Comparison of ENCODE assay signal across 29 cellular contexts in the genomic region with DNA sequence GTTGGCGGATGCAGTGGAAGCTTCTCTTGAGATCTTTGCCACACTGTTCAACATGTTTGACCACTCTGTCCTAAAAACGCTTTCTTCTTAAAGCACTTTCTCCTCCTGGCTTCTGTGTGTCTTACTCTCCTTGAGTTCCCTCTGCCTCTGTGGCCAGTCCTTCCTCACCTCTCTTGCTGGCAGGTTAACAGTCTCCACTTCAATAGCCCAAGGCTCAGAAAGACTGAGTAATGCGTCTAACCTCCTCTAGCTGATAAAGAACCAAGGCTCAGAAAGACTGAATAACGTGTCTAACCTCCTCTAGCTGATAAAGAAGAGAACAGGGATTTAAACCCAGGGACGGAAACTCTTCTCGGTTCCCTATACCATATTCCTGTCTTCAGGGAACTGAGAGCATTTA.
A peak's percentile ranks its signal among the peaks of the same experiment; 100 is the strongest.
DNase-seq lines count a peak whose midpoint lies in the region; ATAC-seq, FAIRE-seq and TF ChIP-seq lines count a peak whose summit lies in the region.
"Had no signal": no experiment of that assay in that cellular context is flagged by ENCODE, and none has a peak within 500 bp of the region (broad histone marks: within the 10 kb centered on the region; RNA-seq: fewer than 3 reads in every experiment).

No MANE protein-coding gene starts in this region.

- intact Hi-C loops in heart right ventricle (cut with DNase I) (loop anchor here in 1 of 10 donors (5.0 kb wide), 1 partner anchor 161 kb away; no protein-coding TSS in a partner anchor), heart left ventricle (cut with DNase I) (no loop called here), uterus (cut with DNase I; ENCODE audit: low total_unique reads) (no loop called here), kidney (cut with DNase I) (no loop called here)

- no peak overlapping the region for H3K9ac ChIP-seq in kidney (ENCODE audit: low read length in 2 of 2)
- H3K9ac ChIP-seq: GM23248, neural progenitor cell, parathyroid adenoma had no signal

- FAIRE-seq in bronchial epithelial cell (lab: Jason Lieb, UNC), result no peak
- no peak for FAIRE-seq in kidney (lab: Jason Lieb, UNC)
- FAIRE-seq: RCC 7860, small intestine had no signal

- H3K9me3 ChIP-seq in heart right ventricle (no peaks in the 10 kb centered on the region), heart left ventricle (no peaks in the 10 kb centered on the region), mesodermal cell (ENCODE audit: control insufficient read depth, low read length) (no peaks in the 10 kb centered on the region), uterus (no peaks in the 10 kb centered on the region), kidney (ENCODE audit: control insufficient read depth in 1 of 2, low read length in 2 of 2) (no peaks in the 10 kb centered on the region)
- H3K9me3 ChIP-seq: right atrium auricular region had no signal

- no peak for TF ChIP-seq POLR2A in heart left ventricle (IDR thresholded peaks at IDR 0.05)
- no peak for TF ChIP-seq POLR2A in uterus (IDR thresholded peaks at IDR 0.05)
- TF ChIP-seq POLR2A in erythroblast (IDR thresholded peaks at IDR 0.05; ENCODE audit: low read length), result no peak

- WGBS in heart right ventricle, 2 donors, result 92% methylated on average over 6 of the region's 6 CpGs
- 91 to 94% (median 93%) methylated on average over 6 of the region's 6 CpGs for WGBS in heart left ventricle, 4 donors
- WGBS in mesodermal cell (ENCODE audit: insufficient coverage in 2 of 2), 2 experiments, result 82 to 99% methylated on average over 2 to 4 of the region's 6 CpGs

- H3K4me3 ChIP-seq in heart right ventricle (no peak overlapping the region), heart left ventricle (no peak overlapping the region), bronchial epithelial cell (ENCODE audit: low read depth, low read length) (no peak overlapping the region), mesodermal cell (ENCODE audit: extremely low read depth, insufficient read depth, low read length, poor library complexity, severe bottlenecking) (no peak overlapping the region), uterus (no peak overlapping the region), kidney (ENCODE audit: low read length in 2 of 2) (no peak overlapping the region)
- H3K4me3 ChIP-seq: GM23248, neural progenitor cell, right atrium auricular region had no signal

- no peak for ATAC-seq in heart right ventricle
- ATAC-seq in heart left ventricle, result no peak
- ATAC-seq: activated CD8-positive, alpha-beta T cell treated with anti-CD3 and anti-CD28 coated beads, Interleukin-2, amount 10 ng/mL, durations not matched to agents 7 days and 5 days; activated naive CD4-positive, alpha-beta T cell treated with anti-CD3 and anti-CD28 coated beads, Interleukin-2, amount 50 U/mL, for 72 hours; esophagus mucosa had no signal

- H3K4me1 ChIP-seq in heart right ventricle (peaks cover 4 to 61% (median 24%) of the 10 kb centered on the region in 9 donors), heart left ventricle (peaks cover 3 to 56% (median 21%) of the 10 kb centered on the region in 12 donors), mesodermal cell (ENCODE audit: control insufficient read depth, insufficient read depth, low read length, poor library complexity, severe bottlenecking) (peaks cover 31% of the 10 kb centered on the region), uterus (peaks cover 0 to 5% of the 10 kb centered on the region in 2 donors), kidney (ENCODE audit: control insufficient read depth in 1 of 2, insufficient read depth in 1 of 2, low read depth in 1 of 2, low read length in 2 of 2) (peaks cover 3 to 8% of the 10 kb centered on the region in 2 donors)
- H3K4me1 ChIP-seq: parathyroid adenoma had no signal

- no peak for TF ChIP-seq CTCF in heart right ventricle (IDR thresholded peaks at IDR 0.05)
- TF ChIP-seq CTCF in heart left ventricle (IDR thresholded peaks at IDR 0.05), result no peak
- TF ChIP-seq CTCF in bronchial epithelial cell (IDR thresholded peaks at IDR 0.05; ENCODE audit: insufficient read depth, low read length, severe bottlenecking), result no peak
- no peak for TF ChIP-seq CTCF in uterus (IDR thresholded peaks at IDR 0.05)
- TF ChIP-seq CTCF in kidney (IDR thresholded peaks at IDR 0.05; ENCODE audit: borderline replicate concordance, extremely low read depth, insufficient read depth), result no peak

- H3K27ac ChIP-seq in heart right ventricle (peak overlapping the region in 6 of 10 donors; percentile 3 to 79 (median 28)), heart left ventricle (peak overlapping the region in 6 of 12 donors; percentile 1 to 82 (median 51)), mesodermal cell (ENCODE audit: low read depth, low read length, severe bottlenecking) (peak overlapping the region; percentile 45), uterus (peak overlapping the region; percentile 36 to 83), kidney (ENCODE audit: low read depth in 2 of 2, low read length in 2 of 2) (no peak overlapping the region)
- H3K27ac ChIP-seq: GM23248, neural progenitor cell, parathyroid adenoma, right atrium auricular region, VCaP had no signal

- peaks cover 0 to 4% (median 0%) of the 10 kb centered on the region in 9 donors for H3K36me3 ChIP-seq in heart right ventricle
- H3K36me3 ChIP-seq in heart left ventricle, result no peaks in the 10 kb centered on the region
- H3K36me3 ChIP-seq in bronchial epithelial cell (ENCODE audit: control insufficient read depth, insufficient read depth, low read length), result no peaks in the 10 kb centered on the region
- H3K36me3 ChIP-seq in mesodermal cell (ENCODE audit: control insufficient read depth, insufficient read depth, low read length), result peaks cover 10% of the 10 kb centered on the region
- no peaks in the 10 kb centered on the region for H3K36me3 ChIP-seq in uterus
- no peaks in the 10 kb centered on the region for H3K36me3 ChIP-seq in kidney (ENCODE audit: control insufficient read depth in 1 of 2, insufficient read depth in 2 of 2, low read length in 2 of 2)
- H3K36me3 ChIP-seq: neural progenitor cell, right atrium auricular region had no signal

- H3K27me3 ChIP-seq in heart right ventricle (no peaks in the 10 kb centered on the region), heart left ventricle (no peaks in the 10 kb centered on the region), bronchial epithelial cell (ENCODE audit: control insufficient read depth, insufficient read depth, low read length) (no peaks in the 10 kb centered on the region), uterus (no peaks in the 10 kb centered on the region)
- H3K27me3 ChIP-seq: neural progenitor cell, right atrium auricular region had no signal

- DNase-seq in heart right ventricle (no peak), heart left ventricle (no peak), bronchial epithelial cell (ENCODE audit: low read depth) (peak; percentile 46), uterus (no peak), erythroblast (lab: John Stamatoyannopoulos, UW) (no peak), kidney (no peak), SKM-1 (lab: John Stamatoyannopoulos, UW; ENCODE audit: unreplicated experiment) (no peak)
- DNase-seq: activated CD4-positive, alpha-beta T cell treated with anti-CD3 and anti-CD28 coated beads for 4 hours; activated CD8-positive, alpha-beta T cell treated with anti-CD3 and anti-CD28 coated beads, Interleukin-2, amount 10 ng/mL, durations not matched to agents 7 days and 5 days; caudate nucleus; DMS79 treated with DMSO at 0.1 percent for 48 hours; foreskin fibroblast; GF-D8; GM23248; NCI-H1105; NCI-H187; NCI-H526 treated with DMSO at 0.1 percent for 48 hours; small intestine; stimulated activated naive CD4-positive, alpha-beta T cell; SW 1271; T-helper 9 cell had no signal

Comparison
In these comparisons a context has a peak if more than half of its experiments do, and no peak if none do; other contexts are left out.
1. H3K27ac ChIP-seq: peak in heart right ventricle (6 of 10), mesodermal cell (single experiment) and uterus (2 of 2); none in kidney (0 of 2).